8 cellular contexts compared by ENCODE assay signal in genomic region chr13:79407349-79407979, GRCh38. TPM values are rescaled to one million over a fixed set of nuclear protein-coding genes. Genes with fewer than 3 reads are reported as not detected.
DNase-seq lines count a peak whose midpoint lies in the region; ATAC-seq and TF ChIP-seq lines count a peak whose summit lies in the region.

No MANE protein-coding gene starts in this region.

- H3K9ac ChIP-seq in SK-N-MC (ENCODE audit: insufficient read length) (peak overlapping the region; percentile 99), iPS-15b (ENCODE audit: low read depth, low read length) (peak overlapping the region; percentile 5)

- no peak for ATAC-seq in HG02588 (IDR thresholded peaks at IDR 0.05; ENCODE audit: unreplicated experiment)

- POLR2A ChIA-PET in A673 (lab: Charles Lee; ENCODE audit: low non-redundant PET) = no interaction called here

- H3K4me3 ChIP-seq in A673 (ENCODE audit: low read depth, low read length, poor library complexity, severe bottlenecking) (peak overlapping the region; percentile 69), GM12865 (ENCODE audit: low read depth, low read length) (peak overlapping the region; percentile 99), SK-N-MC (peak overlapping the region; percentile 96), iPS-15b (ENCODE audit: low read depth, low read length) (no peak overlapping the region), coronary artery (no peak overlapping the region)

- TF ChIP-seq CTCF in A673 (conservative IDR thresholded peaks at IDR 0.05; ENCODE audit: low read depth, low read length) (no peak), GM12865 (IDR thresholded peaks at IDR 0.05; ENCODE audit: insufficient read depth, low read depth, low read length, missing control alignments) (no peak), coronary artery (IDR thresholded peaks at IDR 0.05) (no peak)

- H3K9me3 ChIP-seq in A673 (ENCODE audit: low read depth, low read length, poor library complexity, severe bottlenecking) (no peaks in the 10 kb centered on the region), SK-N-MC (ENCODE audit: low read depth, low read length) (no peaks in the 10 kb centered on the region), iPS-15b (ENCODE audit: control insufficient read depth, insufficient read depth, low read length) (no peaks in the 10 kb centered on the region)

- DNase-seq in A673 (ENCODE audit: low spot score) (no peak), GM12865 (ENCODE audit: low read depth) (no peak), SK-N-MC (ENCODE audit: low read depth, low spot score) (no peak), substantia nigra (lab: John Stamatoyannopoulos, UW) (no peak), coronary artery (ENCODE audit: low spot score) (no peak), NCI-H146 (lab: John Stamatoyannopoulos, UW) (no peak)

- peaks cover 12% of the 10 kb centered on the region for H3K4me1 ChIP-seq in A673 (ENCODE audit: insufficient read depth, low read length, poor library complexity, severe bottlenecking)
- H3K4me1 ChIP-seq in iPS-15b (ENCODE audit: control insufficient read depth, insufficient read depth, low read length) = peaks cover 5% of the 10 kb centered on the region

- intact Hi-C loops in A673 (cut with micrococcal nuclease; ENCODE audit: unreplicated experiment) = no loop called here

- no peak overlapping the region for H3K27ac ChIP-seq in A673 (ENCODE audit: low read depth, low read length, poor library complexity, severe bottlenecking)
- no peak overlapping the region; the same call in 1 of the 2 replicates for H3K27ac ChIP-seq in SK-N-MC
- H3K27ac ChIP-seq in substantia nigra (ENCODE audit: low read depth, low read length, poor library complexity, severe bottlenecking) = no peak overlapping the region
- H3K27ac ChIP-seq in coronary artery = no peak overlapping the region

- BruUV-seq in A673 (replicated peaks; lab: Mats Ljungman, UMichigan) = no TSS peak

- no peaks in the 10 kb centered on the region for H3K27me3 ChIP-seq in A673 (replicated peaks; ENCODE audit: insufficient read depth, low read depth, low read length, poor library complexity)
- H3K27me3 ChIP-seq in iPS-15b (ENCODE audit: control insufficient read depth, insufficient read depth, low read length) = no peaks in the 10 kb centered on the region

- CTCF ChIA-PET in A673 (lab: Charles Lee) = no interaction called here

- H3K36me3 ChIP-seq in A673 (ENCODE audit: insufficient read depth, low read length, poor library complexity, severe bottlenecking) (no peaks in the 10 kb centered on the region), SK-N-MC (ENCODE audit: insufficient read depth, low read length) (peaks cover 13% of the 10 kb centered on the region), iPS-15b (ENCODE audit: control insufficient read depth, insufficient read depth, low read length) (no peaks in the 10 kb centered on the region)

RNA-seq across cellular contexts. Expression of gene RBM26, which starts 1.4 kb away (rescaled TPM):
- total RNA-seq in A673 (2021) = 59.7 and 65.7 TPM in 2 replicates

Comparison
In these comparisons a context has a peak if more than half of its experiments do, and no peak if none do; other contexts are left out.
1. H3K4me3 ChIP-seq: peak in A673 (single experiment), GM12865 (single experiment) and SK-N-MC (single experiment); none in iPS-15b (single experiment) and coronary artery (single experiment).